ENCODE assay signal across 18 cellular contexts in the genomic region with DNA sequence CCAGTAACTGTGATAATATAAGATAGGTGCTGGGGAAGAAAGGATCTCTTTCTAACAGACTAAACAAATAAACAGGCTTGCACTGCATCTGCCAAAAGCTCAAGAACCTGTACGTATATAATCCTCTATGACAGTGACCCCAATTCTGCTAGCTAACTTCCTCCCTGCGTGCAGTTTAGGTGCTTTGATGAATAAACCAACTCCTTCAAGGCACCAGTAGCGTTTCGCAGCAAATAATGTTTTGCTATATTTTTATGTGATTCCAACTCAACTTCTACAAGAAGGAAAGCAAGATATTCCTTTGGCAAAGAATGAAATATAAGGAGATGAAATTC.
DNase-seq lines count a peak whose midpoint lies in the region; ATAC-seq and TF ChIP-seq lines count a peak whose summit lies in the region.
"Had no signal": no experiment of that assay in that cellular context is flagged by ENCODE, and none has a peak within 500 bp of the region (broad histone marks: within the 10 kb centered on the region; RNA-seq: fewer than 3 reads in every experiment).

No MANE protein-coding gene starts in this region.

- H3K9me2 ChIP-seq in GM23338 (ENCODE audit: insufficient read depth): 0 out of 2 replicates have a peak, but pooled peaks cover 4% of the 10 kb centered on the region

- H3K27ac ChIP-seq in GM23338 (ENCODE audit: low read depth): no peak overlapping the region
- H3K27ac ChIP-seq: BLaER1 had no signal

- H3K27ac Mint-ChIP-seq in activated T-cell treated with anti-CD3 and anti-CD28 coated beads, Interleukin-2, amount 50 U/mL, for 72 hours: peak overlapping the region; percentile 58
- H3K27ac Mint-ChIP-seq in activated T-cell treated with anti-CD3 and anti-CD28 coated beads, Interleukin-2, amount 50 U/mL, for 24 hours: no peak overlapping the region
- no peak overlapping the region for H3K27ac Mint-ChIP-seq in GM23338
- peak overlapping the region; percentile 10 to 17 for H3K27ac Mint-ChIP-seq in T-cell
- H3K27ac Mint-ChIP-seq in osteocyte (ENCODE audit: unreplicated experiment): peak overlapping the region; percentile 42
- H3K27ac Mint-ChIP-seq: CD4-positive, CD25-positive, alpha-beta regulatory T cell had no signal

- H3K36me3 Mint-ChIP-seq in activated T-cell treated with anti-CD3 and anti-CD28 coated beads, Interleukin-2, amount 50 U/mL, for 72 hours (ENCODE audit: insufficient read depth in 2 of 2): no peaks in the 10 kb centered on the region
- H3K36me3 Mint-ChIP-seq in activated T-cell treated with anti-CD3 and anti-CD28 coated beads, Interleukin-2, amount 50 U/mL, for 24 hours (ENCODE audit: low read depth): no peaks in the 10 kb centered on the region
- H3K36me3 Mint-ChIP-seq in GM23338 (ENCODE audit: low read depth): no peaks in the 10 kb centered on the region
- no peaks in the 10 kb centered on the region for H3K36me3 Mint-ChIP-seq in T-cell
- no peaks in the 10 kb centered on the region for H3K36me3 Mint-ChIP-seq in osteocyte (ENCODE audit: unreplicated experiment)
- H3K36me3 Mint-ChIP-seq: CD4-positive, CD25-positive, alpha-beta regulatory T cell had no signal

- H3K4me1 ChIP-seq in GM23338 (ENCODE audit: insufficient read depth): no peaks in the 10 kb centered on the region
- H3K4me1 ChIP-seq: BLaER1 had no signal

- POLR2A ChIA-PET in T-cell (lab: Charles Lee): interaction anchor here in 1 of 2 donors (1.2 kb wide), 1 partner anchor 8 kb away, joined by 3 read pairs; no protein-coding TSS in a partner anchor

- H3K9me3 Mint-ChIP-seq in activated T-cell treated with anti-CD3 and anti-CD28 coated beads, Interleukin-2, amount 50 U/mL, for 72 hours: peaks cover 0 to 1% of the 10 kb centered on the region in 2 donors
- H3K9me3 Mint-ChIP-seq in activated T-cell treated with anti-CD3 and anti-CD28 coated beads, Interleukin-2, amount 50 U/mL, for 24 hours: no peaks in the 10 kb centered on the region
- H3K9me3 Mint-ChIP-seq in GM23338 (no peaks in the 10 kb centered on the region), T-cell (no peaks in the 10 kb centered on the region), osteocyte (ENCODE audit: unreplicated experiment) (peaks cover 6% of the 10 kb centered on the region)

- CTCF ChIA-PET in T-cell (lab: Charles Lee): no interaction called here

- no peaks in the 10 kb centered on the region for H3K27me3 ChIP-seq in GM23338 (ENCODE audit: insufficient read depth)
- H3K27me3 ChIP-seq: BLaER1 had no signal

- H3K4me3 ChIP-seq in GM23338: no peak overlapping the region
- H3K4me3 ChIP-seq: BLaER1 had no signal

- no peaks in the 10 kb centered on the region for H3K27me3 Mint-ChIP-seq in activated T-cell treated with anti-CD3 and anti-CD28 coated beads, Interleukin-2, amount 50 U/mL, for 72 hours (ENCODE audit: low read depth)
- no peaks in the 10 kb centered on the region for H3K27me3 Mint-ChIP-seq in activated T-cell treated with anti-CD3 and anti-CD28 coated beads, Interleukin-2, amount 50 U/mL, for 24 hours
- H3K27me3 Mint-ChIP-seq in GM23338 (ENCODE audit: insufficient read depth, low read depth, poor library complexity) (no peaks in the 10 kb centered on the region), T-cell (no peaks in the 10 kb centered on the region), osteocyte (ENCODE audit: unreplicated experiment) (no peaks in the 10 kb centered on the region)

- H3K4me2 ChIP-seq in GM23338: no peak overlapping the region
- H3K4me2 ChIP-seq: BLaER1 had no signal

- no peak for ATAC-seq in activated T-cell treated with anti-CD3 and anti-CD28 coated beads, Interleukin-2, amount 50 U/mL, for 72 hours (replicated peaks in 1 of 2)
- ATAC-seq in GM23338 (no peak), T-cell (replicated peaks in 1 of 4) (no peak), esophagus mucosa (no peak), GM19324 (IDR thresholded peaks at IDR 0.05; ENCODE audit: low FRiP score, unreplicated experiment) (no peak)
- ATAC-seq: HCT116, PC-3 had no signal

- H3K36me3 ChIP-seq in GM23338 (ENCODE audit: insufficient read depth): no peaks in the 10 kb centered on the region
- H3K36me3 ChIP-seq: BLaER1 had no signal

- TF ChIP-seq CTCF in GM23338 (conservative IDR thresholded peaks at IDR 0.05; ENCODE audit: low read depth in 2 of 2): no peak
- no peak for TF ChIP-seq CTCF in osteocyte (IDR thresholded peaks at IDR 0.05)

- H4K20me1 ChIP-seq in GM23338 (replicated peaks; ENCODE audit: insufficient read depth): no peaks in the 10 kb centered on the region
- H4K20me1 ChIP-seq: BLaER1 had no signal

- DNase-seq in activated T-cell treated with anti-CD3 and anti-CD28 coated beads, Interleukin-2, amount 50 U/mL, for 72 hours: no peak
- no peak for DNase-seq in activated T-cell treated with anti-CD3 and anti-CD28 coated beads, Interleukin-2, amount 50 U/mL, for 24 hours
- DNase-seq in GM23338 (ENCODE audit: low spot score) (no peak), T-cell (no peak), osteocyte (ENCODE audit: extremely low spot score, unreplicated experiment) (no peak), Kasumi-1 (lab: John Stamatoyannopoulos, UW) (no peak)
- DNase-seq: NCI-H1092, NCI-H1436, NCI-H187 treated with DMSO at 0.1 percent for 48 hours, NCI-H2171 treated with DMSO at 0.1 percent for 48 hours, NCI-H524, NCI-H748 treated with DMSO at 0.1 percent for 48 hours had no signal

- H3K79me2 ChIP-seq in GM23338 (replicated peaks; ENCODE audit: insufficient read depth): no peaks in the 10 kb centered on the region

- H3K4me3 Mint-ChIP-seq in activated T-cell treated with anti-CD3 and anti-CD28 coated beads, Interleukin-2, amount 50 U/mL, for 72 hours: peak overlapping the region in 1 of 2 donors; percentile 15
- H3K4me3 Mint-ChIP-seq in activated T-cell treated with anti-CD3 and anti-CD28 coated beads, Interleukin-2, amount 50 U/mL, for 24 hours: no peak overlapping the region
- H3K4me3 Mint-ChIP-seq in GM23338 (no peak overlapping the region), T-cell (no peak overlapping the region), osteocyte (ENCODE audit: unreplicated experiment) (no peak overlapping the region)
- H3K4me3 Mint-ChIP-seq: CD4-positive, CD25-positive, alpha-beta regulatory T cell had no signal

- peak overlapping the region; percentile 40; the same call in 1 of the 2 replicates for H2AFZ ChIP-seq in GM23338

- H3F3A ChIP-seq in GM23338 (replicated peaks; ENCODE audit: low read depth): no peaks in the 10 kb centered on the region

- no peaks in the 10 kb centered on the region for H3K4me1 Mint-ChIP-seq in activated T-cell treated with anti-CD3 and anti-CD28 coated beads, Interleukin-2, amount 50 U/mL, for 72 hours (ENCODE audit: low read depth)
- peaks cover 9% of the 10 kb centered on the region for H3K4me1 Mint-ChIP-seq in activated T-cell treated with anti-CD3 and anti-CD28 coated beads, Interleukin-2, amount 50 U/mL, for 24 hours (ENCODE audit: low read depth)
- peaks cover 7% of the 10 kb centered on the region; the same call in 2 of the 3 replicates for H3K4me1 Mint-ChIP-seq in GM23338
- no peaks in the 10 kb centered on the region for H3K4me1 Mint-ChIP-seq in T-cell
- peaks cover 66% of the 10 kb centered on the region for H3K4me1 Mint-ChIP-seq in osteocyte (ENCODE audit: unreplicated experiment)

TF ChIP-seq in GM23338, 12 proteins besides CTCF, POLR2A, EP300 and RAD21 (continues in another document):
- TF ChIP-seq EZH2phosphoT487 (IDR thresholded peaks at IDR 0.05; ENCODE audit: unreplicated experiment) (no peak), POLR2AphosphoS5 (IDR thresholded peaks at IDR 0.05; ENCODE audit: low read depth) (no peak), JUNB (IDR thresholded peaks at IDR 0.05; ENCODE audit: unreplicated experiment) (no peak), ZNF114 (CRISPR knock-in tag; IDR thresholded peaks at IDR 0.05) (no peak), EZH2 (IDR thresholded peaks at IDR 0.05; ENCODE audit: low read depth, unreplicated experiment) (no peak)

Comparison
In these comparisons a context has a peak if more than half of its experiments do, and no peak if none do; other contexts are left out.
1. H3K27ac Mint-ChIP-seq: peak in activated T-cell treated with anti-CD3 and anti-CD28 coated beads, Interleukin-2, amount 50 U/mL, for 72 hours (single experiment), T-cell (2 of 2) and osteocyte (single experiment); none in activated T-cell treated with anti-CD3 and anti-CD28 coated beads, Interleukin-2, amount 50 U/mL, for 24 hours (single experiment) and GM23338 (single experiment).